Comparison of ENCODE assay signal across 2 cellular contexts in genomic region chr16:1981398-1981836, GRCh38.
TF ChIP-seq lines count a peak whose summit lies in the region.

TSS of gene NOXO1 (minus strand) at chr16:1981469. CDS start at chr16:1981179, 290 bp downstream.

TF ChIP-seq in IMR-90, 13 proteins besides CTCF, POLR2A, EP300 and RAD21:
- no peak for TF ChIP-seq NFE2L2 (IDR thresholded peaks at IDR 0.05; ENCODE audit: low read depth, low read length)
- TF ChIP-seq BHLHE40 (IDR thresholded peaks at IDR 0.05; ENCODE audit: low read depth, low read length), result no peak
- no peak for TF ChIP-seq USF2 (IDR thresholded peaks at IDR 0.05; ENCODE audit: low read depth, low read length)
- TF ChIP-seq CHD1 (IDR thresholded peaks at IDR 0.05; ENCODE audit: low read depth, low read length), result no peak
- TF ChIP-seq MAFK (IDR thresholded peaks at IDR 0.05; ENCODE audit: low read depth, low read length), result no peak
- TF ChIP-seq RFX5 (IDR thresholded peaks at IDR 0.05; ENCODE audit: low read depth, low read length), result no peak
- TF ChIP-seq MXI1 (IDR thresholded peaks at IDR 0.05; ENCODE audit: borderline replicate concordance, low read depth, low read length), result no peak
- TF ChIP-seq RCOR1 (IDR thresholded peaks at IDR 0.05; ENCODE audit: insufficient replicate concordance, low read length), result no peak
- TF ChIP-seq CEBPB (IDR thresholded peaks at IDR 0.05; ENCODE audit: low read depth, low read length), result no peak
- TF ChIP-seq SMC3 (IDR thresholded peaks at IDR 0.05; ENCODE audit: low read depth, low read length), result no peak
- no peak for TF ChIP-seq MAZ (IDR thresholded peaks at IDR 0.05; ENCODE audit: borderline replicate concordance, low read depth, low read length)
- no peak for TF ChIP-seq ELK1 (IDR thresholded peaks at IDR 0.05; ENCODE audit: borderline replicate concordance, low read depth, low read length)

TF ChIP-seq in GM12878, 131 proteins besides CTCF, POLR2A, EP300 and RAD21 (continues in another document):
- no peak for TF ChIP-seq FOS (IDR thresholded peaks at IDR 0.05; ENCODE audit: borderline replicate concordance, extremely low read depth, insufficient read length)
- no peak for TF ChIP-seq BMI1 (IDR thresholded peaks at IDR 0.05; ENCODE audit: borderline replicate concordance)
- TF ChIP-seq ASH2L (IDR thresholded peaks at IDR 0.05; ENCODE audit: borderline replicate concordance, low read depth), result no peak
- TF ChIP-seq YBX1 (IDR thresholded peaks at IDR 0.05), result no peak
- no peak for TF ChIP-seq SIX5 (IDR thresholded peaks at IDR 0.05; ENCODE audit: low read depth, low read length, severe bottlenecking)
- TF ChIP-seq MEF2B (IDR thresholded peaks at IDR 0.05; ENCODE audit: partially characterized antibody, poor library complexity, severe bottlenecking), result no peak
- TF ChIP-seq MLLT1 (IDR thresholded peaks at IDR 0.05), result no peak
- no peak for TF ChIP-seq JUND (IDR thresholded peaks at IDR 0.05; ENCODE audit: low read depth, low read length)
- no peak for TF ChIP-seq BCL11A (IDR thresholded peaks at IDR 0.05; ENCODE audit: low read depth, low read length)
- TF ChIP-seq ZNF24 (IDR thresholded peaks at IDR 0.05), result no peak
- TF ChIP-seq TARDBP (IDR thresholded peaks at IDR 0.05; ENCODE audit: borderline replicate concordance), result no peak
- TF ChIP-seq EZH2 (IDR thresholded peaks at IDR 0.05; ENCODE audit: borderline replicate concordance, control insufficient read depth, low read depth, low read length), result no peak
- no peak for TF ChIP-seq POU2F2 (IDR thresholded peaks at IDR 0.05; ENCODE audit: borderline replicate concordance, low read depth, low read length)
- TF ChIP-seq POLR2AphosphoS5 (IDR thresholded peaks at IDR 0.05; ENCODE audit: low read length), result no peak
- no peak for TF ChIP-seq ZNF687 (IDR thresholded peaks at IDR 0.05)
- peak; percentile 70; the same call in 1 of the 2 replicates for TF ChIP-seq MTA3 (IDR thresholded peaks at IDR 0.05; ENCODE audit: borderline replicate concordance, low read length)
- TF ChIP-seq ZBTB11 (CRISPR knock-in tag; IDR thresholded peaks at IDR 0.05), result no peak
- 0 out of 2 replicates have a peak, but pooled peaks have one; percentile 30 for TF ChIP-seq IKZF1 (conservative IDR thresholded peaks at IDR 0.05)
- no peak for TF ChIP-seq SP1 (IDR thresholded peaks at IDR 0.05; ENCODE audit: low read depth, low read length)
- no peak for TF ChIP-seq RFX5 (IDR thresholded peaks at IDR 0.05; ENCODE audit: low read depth, low read length)
- no peak for TF ChIP-seq STAT3 (IDR thresholded peaks at IDR 0.05; ENCODE audit: low read depth, low read length)
- TF ChIP-seq ZNF217 (IDR thresholded peaks at IDR 0.05), result no peak
- no peak for TF ChIP-seq PAX5 (IDR thresholded peaks at IDR 0.05; ENCODE audit: borderline replicate concordance, low read depth, low read length)
- no peak for TF ChIP-seq SREBF1 (IDR thresholded peaks at IDR 0.05; ENCODE audit: low read length)
- no peak for TF ChIP-seq IRF3 (IDR thresholded peaks at IDR 0.05)
- TF ChIP-seq LARP7 (IDR thresholded peaks at IDR 0.05), result no peak
- TF ChIP-seq RELA (IDR thresholded peaks at IDR 0.05; ENCODE audit: borderline replicate concordance, partially characterized antibody), result no peak
- no peak for TF ChIP-seq JUNB (IDR thresholded peaks at IDR 0.05)
- no peak; the same call in 1 of the 2 replicates for TF ChIP-seq MTA2 (IDR thresholded peaks at IDR 0.05; ENCODE audit: low read depth)
- 0 out of 2 replicates have a peak, but pooled peaks have one; percentile 50 for TF ChIP-seq NBN (IDR thresholded peaks at IDR 0.05)
- TF ChIP-seq ESRRA (IDR thresholded peaks at IDR 0.05; ENCODE audit: low read length), result no peak
- 0 out of 4 replicates have a peak, but pooled peaks of 1 of the 2 experiments have one; percentile 9 for TF ChIP-seq IKZF2 (IDR thresholded peaks at IDR 0.05)
- no peak for TF ChIP-seq DPF2 (IDR thresholded peaks at IDR 0.05)
- TF ChIP-seq ATF7 (IDR thresholded peaks at IDR 0.05; ENCODE audit: low read depth), result peak; percentile 75
- TF ChIP-seq EED (IDR thresholded peaks at IDR 0.05; ENCODE audit: low read depth), result no peak
- TF ChIP-seq GABPA (IDR thresholded peaks at IDR 0.05; ENCODE audit: low read depth), result no peak
- TF ChIP-seq REST (IDR thresholded peaks at IDR 0.05; ENCODE audit: low read depth, low read length), result no peak
- no peak for TF ChIP-seq BRCA1 (IDR thresholded peaks at IDR 0.05; ENCODE audit: low read depth, low read length)
- TF ChIP-seq IRF5 (IDR thresholded peaks at IDR 0.05; ENCODE audit: borderline replicate concordance), result no peak
- no peak for TF ChIP-seq PRDM15 (CRISPR knock-in tag; IDR thresholded peaks at IDR 0.05)
- peak in 1 of 2 experiments; percentile 8; a peak in 1 of 4 replicates for TF ChIP-seq BHLHE40 (IDR thresholded peaks at IDR 0.05; ENCODE audit: borderline replicate concordance in 1 of 2, low read depth in 2 of 2, low read length in 1 of 2)
- no peak for TF ChIP-seq CBX3 (IDR thresholded peaks at IDR 0.05; ENCODE audit: borderline replicate concordance, low read depth)
